Comparison of ENCODE assay signal across 9 cellular contexts in genomic region chr3:142725352-142725739, GRCh38. TPM values are rescaled to one million over a fixed set of nuclear protein-coding genes. Genes with fewer than 3 reads are reported as not detected.
DNase-seq lines count a peak whose midpoint lies in the region; ATAC-seq lines count a peak whose summit lies in the region.
"Had no signal": no experiment of that assay in that cellular context is flagged by ENCODE, and none has a peak within 500 bp of the region (broad histone marks: within the 10 kb centered on the region; RNA-seq: fewer than 3 reads in every experiment).

No MANE protein-coding gene starts in this region.

- peak overlapping the region; percentile 85 for H3K4me3 Mint-ChIP-seq in T-helper 2 cell treated with Interferon-gamma antibody and Interleukin-4, amounts not matched to agents 5 μg/mL and 100 μg/mL, for 36 hours
- H3K4me3 Mint-ChIP-seq in activated T-helper 17 cell treated with anti-CD3 and anti-CD28 coated beads, Interleukin-2, amount 50 U/mL, for 72 hours, result peak overlapping the region; percentile 91
- H3K4me3 Mint-ChIP-seq in stimulated activated naive CD8-positive, alpha-beta T cell treated with anti-CD3 and anti-CD28 coated beads, Interleukin-15, amount 100 ng/mL, for 72 hours, result peak overlapping the region; percentile 91 to 99

- no peaks in the 10 kb centered on the region for H3K9me3 Mint-ChIP-seq in T-helper 2 cell treated with Interferon-gamma antibody and Interleukin-4, amounts not matched to agents 5 μg/mL and 100 μg/mL, for 36 hours
- no peaks in the 10 kb centered on the region for H3K9me3 Mint-ChIP-seq in activated T-helper 17 cell treated with anti-CD3 and anti-CD28 coated beads, Interleukin-2, amount 50 U/mL, for 72 hours
- H3K9me3 Mint-ChIP-seq in stimulated activated naive CD8-positive, alpha-beta T cell treated with anti-CD3 and anti-CD28 coated beads, Interleukin-15, amount 100 ng/mL, for 72 hours, result peaks cover 0 to 6% of the 10 kb centered on the region in 2 donors

- H3K27me3 Mint-ChIP-seq in T-helper 2 cell treated with Interferon-gamma antibody and Interleukin-4, amounts not matched to agents 5 μg/mL and 100 μg/mL, for 36 hours (ENCODE audit: low read depth), result peaks cover 54% of the 10 kb centered on the region
- peaks cover 13% of the 10 kb centered on the region for H3K27me3 Mint-ChIP-seq in activated T-helper 17 cell treated with anti-CD3 and anti-CD28 coated beads, Interleukin-2, amount 50 U/mL, for 72 hours
- H3K27me3 Mint-ChIP-seq in stimulated activated naive CD8-positive, alpha-beta T cell treated with anti-CD3 and anti-CD28 coated beads, Interleukin-15, amount 100 ng/mL, for 72 hours, result peaks cover 42% of the 10 kb centered on the region

- H3K36me3 Mint-ChIP-seq in T-helper 2 cell treated with Interferon-gamma antibody and Interleukin-4, amounts not matched to agents 5 μg/mL and 100 μg/mL, for 36 hours (ENCODE audit: low read depth), result no peaks in the 10 kb centered on the region
- H3K36me3 Mint-ChIP-seq in activated T-helper 17 cell treated with anti-CD3 and anti-CD28 coated beads, Interleukin-2, amount 50 U/mL, for 72 hours (ENCODE audit: low read depth), result no peaks in the 10 kb centered on the region

- H3K4me3 ChIP-seq in iPS-18c (ENCODE audit: insufficient read depth, low read depth, low read length), result peak overlapping the region; percentile 100

- no peak overlapping the region for H3K27ac Mint-ChIP-seq in T-helper 2 cell treated with Interferon-gamma antibody and Interleukin-4, amounts not matched to agents 5 μg/mL and 100 μg/mL, for 36 hours
- H3K27ac Mint-ChIP-seq in activated T-helper 17 cell treated with anti-CD3 and anti-CD28 coated beads, Interleukin-2, amount 50 U/mL, for 72 hours, result peak overlapping the region; percentile 78
- no peak overlapping the region for H3K27ac Mint-ChIP-seq in stimulated activated naive CD8-positive, alpha-beta T cell treated with anti-CD3 and anti-CD28 coated beads, Interleukin-15, amount 100 ng/mL, for 72 hours
- H3K27ac Mint-ChIP-seq: dendritic cell treated with granulocyte-macrophage colony-stimulating factor and Interleukin-4, amounts not matched to agents 40 ng/mL and 50 ng/mL, for 4 days had no signal

- no peak for DNase-seq in T-helper 2 cell treated with Interferon-gamma antibody and Interleukin-4, amounts not matched to agents 5 μg/mL and 100 μg/mL, for 36 hours (ENCODE audit: low spot score)
- no peak for DNase-seq in T-helper 2 cell
- no peak for DNase-seq in stimulated activated naive CD8-positive, alpha-beta T cell treated with anti-CD3 and anti-CD28 coated beads, Interleukin-15, amount 100 ng/mL, for 72 hours
- DNase-seq in iPS-NIHi11 (ENCODE audit: low spot score), result no peak
- no peak for DNase-seq in NOMO-1 treated with dmso at 0.1 percent for 144 hours (lab: John Stamatoyannopoulos, UW; ENCODE audit: unreplicated experiment)
- DNase-seq in NCI-H2171 treated with DMSO at 0.1 percent for 48 hours (lab: John Stamatoyannopoulos, UW), result no peak

- no peak for ATAC-seq in activated T-helper 17 cell treated with anti-CD3 and anti-CD28 coated beads, Interleukin-2, amount 50 U/mL, for 72 hours (replicated peaks)
- no peak for ATAC-seq in stimulated activated naive CD8-positive, alpha-beta T cell treated with anti-CD3 and anti-CD28 coated beads, Interleukin-15, amount 100 ng/mL, for 72 hours

- H3K9me3 ChIP-seq in iPS-18c (ENCODE audit: control insufficient read depth, insufficient read depth, low read length), result no peaks in the 10 kb centered on the region

- peaks cover 5% of the 10 kb centered on the region for H3K4me1 Mint-ChIP-seq in T-helper 2 cell treated with Interferon-gamma antibody and Interleukin-4, amounts not matched to agents 5 μg/mL and 100 μg/mL, for 36 hours (ENCODE audit: low read depth)
- no peaks in the 10 kb centered on the region for H3K4me1 Mint-ChIP-seq in activated T-helper 17 cell treated with anti-CD3 and anti-CD28 coated beads, Interleukin-2, amount 50 U/mL, for 72 hours
- H3K4me1 Mint-ChIP-seq in stimulated activated naive CD8-positive, alpha-beta T cell treated with anti-CD3 and anti-CD28 coated beads, Interleukin-15, amount 100 ng/mL, for 72 hours, result peaks cover 7% of the 10 kb centered on the region

RNA-seq across cellular contexts. Expression of gene TRPC1, which starts 1.5 kb away (rescaled TPM):
- 1 to 10 TPM; 3.4 to 8.0 TPM for total RNA-seq in activated T-helper 17 cell treated with anti-CD3 and anti-CD28 coated beads, Interleukin-2, amount 50 U/mL, for 72 hours
